In the genomic region with DNA sequence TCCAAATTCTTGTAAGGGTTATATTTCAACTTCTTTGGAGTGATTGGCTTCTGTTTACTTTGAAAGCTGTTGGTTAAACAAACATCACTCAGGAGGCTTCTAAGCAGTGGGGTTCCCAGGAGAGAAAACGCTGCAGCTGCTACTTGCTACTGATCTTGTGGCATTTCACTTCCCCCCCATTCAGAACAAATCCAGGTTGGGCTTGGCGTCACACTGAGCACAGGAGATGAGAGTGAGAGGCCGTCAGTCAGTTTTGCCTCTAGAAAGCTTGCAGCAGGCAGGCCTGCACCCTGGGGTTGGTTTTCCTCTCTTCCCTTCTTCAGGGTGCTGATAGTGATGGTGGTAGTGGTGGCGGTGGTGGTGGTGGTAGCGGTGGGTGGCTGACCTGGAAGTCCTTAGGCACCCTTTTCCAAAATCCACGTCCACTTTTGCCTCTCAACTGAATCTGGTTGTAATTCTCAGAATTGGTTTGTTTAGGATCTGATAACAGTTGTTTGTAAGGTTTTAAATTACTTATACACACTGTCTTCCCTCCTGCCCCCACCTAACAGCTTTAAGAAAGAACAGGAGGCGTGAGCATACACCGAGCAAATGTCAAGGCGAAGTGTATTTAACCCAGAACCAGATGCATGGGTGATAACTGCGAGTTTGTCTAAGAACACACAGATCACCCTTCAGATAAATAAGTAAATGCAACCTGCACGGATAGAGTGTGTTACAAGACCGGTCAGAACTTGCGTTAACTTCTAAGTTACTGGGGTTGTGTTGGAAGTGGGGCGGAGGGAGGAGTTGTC, we compare ENCODE assay signal across 1 cellular context.
TF ChIP-seq lines count a peak whose summit lies in the region.

No MANE protein-coding gene starts in this region.

TF ChIP-seq in HEK293, 187 proteins besides CTCF, POLR2A, EP300 and RAD21 (continued from another document):
- TF ChIP-seq, protein P1, sequence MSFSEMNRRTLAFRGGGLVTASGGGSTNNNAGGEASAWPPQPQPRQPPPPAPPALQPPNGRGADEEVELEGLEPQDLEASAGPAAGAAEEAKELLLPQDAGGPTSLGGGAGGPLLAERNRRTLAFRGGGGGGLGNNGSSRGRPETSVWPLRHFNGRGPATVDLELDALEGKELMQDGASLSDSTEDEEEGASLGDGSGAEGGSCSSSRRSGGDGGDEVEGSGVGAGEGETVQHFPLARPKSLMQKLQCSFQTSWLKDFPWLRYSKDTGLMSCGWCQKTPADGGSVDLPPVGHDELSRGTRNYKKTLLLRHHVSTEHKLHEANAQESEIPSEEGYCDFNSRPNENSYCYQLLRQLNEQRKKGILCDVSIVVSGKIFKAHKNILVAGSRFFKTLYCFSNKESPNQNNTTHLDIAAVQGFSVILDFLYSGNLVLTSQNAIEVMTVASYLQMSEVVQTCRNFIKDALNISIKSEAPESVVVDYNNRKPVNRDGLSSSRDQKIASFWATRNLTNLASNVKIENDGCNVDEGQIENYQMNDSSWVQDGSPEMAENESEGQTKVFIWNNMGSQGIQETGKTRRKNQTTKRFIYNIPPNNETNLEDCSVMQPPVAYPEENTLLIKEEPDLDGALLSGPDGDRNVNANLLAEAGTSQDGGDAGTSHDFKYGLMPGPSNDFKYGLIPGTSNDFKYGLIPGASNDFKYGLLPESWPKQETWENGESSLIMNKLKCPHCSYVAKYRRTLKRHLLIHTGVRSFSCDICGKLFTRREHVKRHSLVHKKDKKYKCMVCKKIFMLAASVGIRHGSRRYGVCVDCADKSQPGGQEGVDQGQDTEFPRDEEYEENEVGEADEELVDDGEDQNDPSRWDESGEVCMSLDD (tag by site-specific recombination; IDR thresholded peaks at IDR 0.05) = no peak
- no peak for TF ChIP-seq ZNF416 (tag by site-specific recombination; IDR thresholded peaks at IDR 0.05)
- TF ChIP-seq HOXD13 (CRISPR knock-in tag; IDR thresholded peaks at IDR 0.05; ENCODE audit: borderline replicate concordance) = no peak
- no peak for TF ChIP-seq ZSCAN23 (tag by site-specific recombination; IDR thresholded peaks at IDR 0.05)
- no peak for TF ChIP-seq ZNF664 (tag by site-specific recombination; IDR thresholded peaks at IDR 0.05)
- TF ChIP-seq ZFHX2 (tag by site-specific recombination; conservative IDR thresholded peaks at IDR 0.05) = no peak
- no peak for TF ChIP-seq ZNF274 (IDR thresholded peaks at IDR 0.05; ENCODE audit: low read length)
- TF ChIP-seq ZNF274 (tag by site-specific recombination; IDR thresholded peaks at IDR 0.05; ENCODE audit: borderline replicate concordance) = no peak
- no peak for TF ChIP-seq SCRT1 (tag by site-specific recombination; IDR thresholded peaks at IDR 0.05; ENCODE audit: borderline replicate concordance)
- no peak; the same call in 1 of the 2 replicates for TF ChIP-seq KLF10 (tag by site-specific recombination; IDR thresholded peaks at IDR 0.05)
- no peak for TF ChIP-seq MZF1 (tag by site-specific recombination; IDR thresholded peaks at IDR 0.05; ENCODE audit: borderline replicate concordance)
- TF ChIP-seq GLI4 (tag by site-specific recombination; IDR thresholded peaks at IDR 0.05) = no peak
- no peak for TF ChIP-seq ZNF707 (tag by site-specific recombination; IDR thresholded peaks at IDR 0.05)
- TF ChIP-seq, protein P2, sequence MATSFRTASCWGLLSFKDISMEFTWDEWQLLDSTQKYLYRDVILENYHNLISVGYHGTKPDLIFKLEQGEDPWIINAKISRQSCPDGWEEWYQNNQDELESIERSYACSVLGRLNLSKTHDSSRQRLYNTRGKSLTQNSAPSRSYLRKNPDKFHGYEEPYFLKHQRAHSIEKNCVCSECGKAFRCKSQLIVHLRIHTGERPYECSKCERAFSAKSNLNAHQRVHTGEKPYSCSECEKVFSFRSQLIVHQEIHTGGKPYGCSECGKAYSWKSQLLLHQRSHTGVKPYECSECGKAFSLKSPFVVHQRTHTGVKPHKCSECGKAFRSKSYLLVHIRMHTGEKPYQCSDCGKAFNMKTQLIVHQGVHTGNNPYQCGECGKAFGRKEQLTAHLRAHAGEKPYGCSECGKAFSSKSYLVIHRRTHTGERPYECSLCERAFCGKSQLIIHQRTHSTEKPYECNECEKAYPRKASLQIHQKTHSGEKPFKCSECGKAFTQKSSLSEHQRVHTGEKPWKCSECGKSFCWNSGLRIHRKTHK (tag by site-specific recombination; IDR thresholded peaks at IDR 0.05) = no peak
- peak; percentile 41; the same call in 1 of the 2 replicates for TF ChIP-seq TRIM28 (IDR thresholded peaks at IDR 0.05; ENCODE audit: borderline replicate concordance, low read length)
- no peak; the same call in 1 of the 2 replicates for TF ChIP-seq TCF7L2 (IDR thresholded peaks at IDR 0.05; ENCODE audit: borderline replicate concordance, low read depth, low read length)
- no peak for TF ChIP-seq ZNF677 (tag by site-specific recombination; IDR thresholded peaks at IDR 0.05)
- 0 out of 2 replicates have a peak, but pooled peaks have one; percentile 19 for TF ChIP-seq ZEB2 (tag by site-specific recombination; IDR thresholded peaks at IDR 0.05)
- peak; percentile 70; the same call in 1 of the 2 replicates for TF ChIP-seq ZNF10 (tag by site-specific recombination; IDR thresholded peaks at IDR 0.05)
- TF ChIP-seq, protein P3, sequence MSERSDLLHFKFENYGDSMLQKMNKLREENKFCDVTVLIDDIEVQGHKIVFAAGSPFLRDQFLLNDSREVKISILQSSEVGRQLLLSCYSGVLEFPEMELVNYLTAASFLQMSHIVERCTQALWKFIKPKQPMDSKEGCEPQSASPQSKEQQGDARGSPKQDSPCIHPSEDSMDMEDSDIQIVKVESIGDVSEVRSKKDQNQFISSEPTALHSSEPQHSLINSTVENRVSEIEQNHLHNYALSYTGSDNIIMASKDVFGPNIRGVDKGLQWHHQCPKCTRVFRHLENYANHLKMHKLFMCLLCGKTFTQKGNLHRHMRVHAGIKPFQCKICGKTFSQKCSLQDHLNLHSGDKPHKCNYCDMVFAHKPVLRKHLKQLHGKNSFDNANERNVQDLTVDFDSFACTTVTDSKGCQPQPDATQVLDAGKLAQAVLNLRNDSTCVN (tag by site-specific recombination; optimal IDR thresholded peaks at IDR 0.05) = no peak
